Comparison of ENCODE assay signal across 18 cellular contexts in the genomic region with DNA sequence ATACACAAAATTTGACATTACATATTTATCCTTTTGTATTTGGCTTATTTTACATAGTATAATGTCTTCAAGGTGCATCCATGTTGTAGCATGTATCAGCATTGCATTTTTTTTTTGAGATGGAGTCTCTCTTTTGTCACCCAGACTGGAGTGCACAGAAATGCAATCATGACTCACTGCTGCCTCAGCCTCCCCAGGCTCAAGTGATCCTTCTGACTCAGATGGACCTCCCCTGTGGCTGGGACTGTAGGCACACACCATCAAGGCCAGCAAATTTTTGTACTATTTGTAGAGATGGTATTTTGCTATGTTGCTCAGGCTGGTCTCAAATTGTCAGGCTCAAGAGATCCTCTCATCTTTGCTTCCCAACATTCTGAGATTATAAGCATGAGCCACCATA.
DNase-seq lines count a peak whose midpoint lies in the region; ATAC-seq, FAIRE-seq and TF ChIP-seq lines count a peak whose summit lies in the region.
"Had no signal": no experiment of that assay in that cellular context is flagged by ENCODE, and none has a peak within 500 bp of the region (broad histone marks: within the 10 kb centered on the region; RNA-seq: fewer than 3 reads in every experiment).

No MANE protein-coding gene starts in this region.

- no peaks in the 10 kb centered on the region for H3K9me3 ChIP-seq in Panc1 (ENCODE audit: control insufficient read depth, insufficient read depth, low read depth, low read length)

- POLR2A ChIA-PET in Panc1 (lab: Charles Lee): no interaction called here

- TF ChIP-seq CTCF in Panc1 (IDR thresholded peaks at IDR 0.05): no peak
- TF ChIP-seq CTCF in epithelial cell of esophagus (IDR thresholded peaks at IDR 0.05; ENCODE audit: insufficient read depth, low read depth, low read length, missing control alignments): no peak

- BruUV-seq in Panc1 (replicated peaks; lab: Mats Ljungman, UMichigan): no TSS peak

- no peaks in the 10 kb centered on the region for H3K36me3 ChIP-seq in Panc1 (ENCODE audit: control insufficient read depth, insufficient read depth, low read length)

- peak; percentile 27 for FAIRE-seq in urothelium cell line (lab: Jason Lieb, UNC)
- FAIRE-seq: D721Med had no signal

- CTCF ChIA-PET in Panc1 (lab: Charles Lee): no interaction called here

- no peaks in the 10 kb centered on the region for H3K27me3 ChIP-seq in Panc1 (ENCODE audit: control insufficient read depth, insufficient read depth, low read length)

- intact Hi-C loops in Panc1 (cut with micrococcal nuclease; ENCODE audit: unreplicated experiment): no loop called here

- in situ Hi-C loops in Panc1 (cut with HindIII; ENCODE audit: low pct_unique_long_range_greater_than_20kb, low sequenced_read_pairs): no loop called here

- DNase-seq in DMS53 treated with DMSO at 0.1 percent for 48 hours (lab: John Stamatoyannopoulos, UW; ENCODE audit: unreplicated experiment) (peak; percentile 12), Panc1 (ENCODE audit: low read depth, low spot score) (peak; percentile 69), epithelial cell of esophagus (ENCODE audit: low read depth) (peak; percentile 65), urothelium cell line (ENCODE audit: low spot score) (peak; percentile 20), NCI-H526 treated with DMSO at 0.1 percent for 48 hours (lab: John Stamatoyannopoulos, UW) (no peak), NCI-H2081 (lab: John Stamatoyannopoulos, UW) (no peak)
- DNase-seq in activated CD4-positive, alpha-beta T cell treated with anti-CD3 and anti-CD28 coated beads, Interleukin-2, amount 50 U/mL, for 1 hour: no peak
- DNase-seq: AML-193, DND-41, GDM1, H7, HFFc6, NCI-H1436, NCI-H2029, NCI-H774 had no signal

- H3K4me3 ChIP-seq in Panc1 (ENCODE audit: low read depth in 2 of 2, low read length in 2 of 2) (no peak overlapping the region), epithelial cell of esophagus (ENCODE audit: low read length) (no peak overlapping the region)

- H3K27ac ChIP-seq in Panc1 (ENCODE audit: low read length): no peak overlapping the region
- H3K27ac ChIP-seq: C4-2B, KMS-11 had no signal

- no peaks in the 10 kb centered on the region for H3K4me1 ChIP-seq in Panc1 (ENCODE audit: control insufficient read depth, insufficient read depth, low read length)

- peak; percentile 65 for ATAC-seq in Panc1

Comparison
In these comparisons a context has a peak if more than half of its experiments do, and no peak if none do; other contexts are left out.
1. DNase-seq: peak in DMS53 treated with DMSO at 0.1 percent for 48 hours (single experiment), Panc1 (single experiment), epithelial cell of esophagus (single experiment) and urothelium cell line (single experiment); none in activated CD4-positive, alpha-beta T cell treated with anti-CD3 and anti-CD28 coated beads, Interleukin-2, amount 50 U/mL, for 1 hour (single experiment), NCI-H526 treated with DMSO at 0.1 percent for 48 hours (single experiment) and NCI-H2081 (0 of 2).